19 cellular contexts compared by ENCODE assay signal in the genomic region with DNA sequence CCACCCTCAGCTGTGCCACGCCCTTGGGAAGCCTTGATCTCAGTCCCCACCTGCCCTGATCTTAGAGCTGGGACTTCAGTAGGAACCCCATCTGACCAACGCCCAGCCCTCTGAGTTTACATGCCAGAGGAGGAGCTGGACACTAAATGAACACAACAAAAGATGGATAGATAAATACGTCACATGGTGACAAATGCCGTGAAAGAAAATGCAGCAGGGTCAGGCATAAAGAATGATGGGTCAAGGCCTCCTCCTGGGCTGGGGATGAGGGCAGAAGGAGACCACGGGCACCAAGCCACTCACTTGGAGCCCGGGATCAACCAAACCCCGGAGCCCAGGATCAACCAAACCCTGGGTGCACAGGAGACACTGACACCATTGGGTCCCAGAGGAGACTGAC.
DNase-seq lines count a peak whose midpoint lies in the region; ATAC-seq, FAIRE-seq and TF ChIP-seq lines count a peak whose summit lies in the region.
"Had no signal": no experiment of that assay in that cellular context is flagged by ENCODE, and none has a peak within 500 bp of the region (broad histone marks: within the 10 kb centered on the region; RNA-seq: fewer than 3 reads in every experiment).

No MANE protein-coding gene starts in this region.

- no peaks in the 10 kb centered on the region for H3K9me3 Mint-ChIP-seq in activated naive CD4-positive, alpha-beta T cell treated with anti-CD3 and anti-CD28 coated beads, Interleukin-2, amount 10 ng/mL, durations not matched to agents 7 days and 5 days
- H3K9me3 Mint-ChIP-seq: CD4-positive, CD25-positive, alpha-beta regulatory T cell; CD8-positive, alpha-beta memory T cell; H9 had no signal

- TF ChIP-seq CTCF in RWPE2 (IDR thresholded peaks at IDR 0.05; ENCODE audit: poor library complexity, severe bottlenecking) = no peak
- no peak for TF ChIP-seq CTCF in kidney (IDR thresholded peaks at IDR 0.05; ENCODE audit: borderline replicate concordance, extremely low read depth, insufficient read depth)
- no peak for TF ChIP-seq CTCF in osteoblast (IDR thresholded peaks at IDR 0.05; ENCODE audit: extremely low read depth, low read depth, low read length)

- no peaks in the 10 kb centered on the region for H3K36me3 Mint-ChIP-seq in activated naive CD4-positive, alpha-beta T cell treated with anti-CD3 and anti-CD28 coated beads, Interleukin-2, amount 10 ng/mL, durations not matched to agents 7 days and 5 days
- H3K36me3 Mint-ChIP-seq: CD4-positive, CD25-positive, alpha-beta regulatory T cell; CD8-positive, alpha-beta memory T cell had no signal

- CTCF ChIA-PET in activated naive CD4-positive, alpha-beta T cell treated with anti-CD3 and anti-CD28 coated beads, Interleukin-2, amount 10 ng/mL, durations not matched to agents 7 days and 5 days (lab: Charles Lee) = no interaction called here

- H4K20me1 ChIP-seq in osteoblast (ENCODE audit: insufficient read depth, low read length) = no peaks in the 10 kb centered on the region

- no peaks in the 10 kb centered on the region for H3K4me1 Mint-ChIP-seq in activated naive CD4-positive, alpha-beta T cell treated with anti-CD3 and anti-CD28 coated beads, Interleukin-2, amount 10 ng/mL, durations not matched to agents 7 days and 5 days
- H3K4me1 Mint-ChIP-seq: CD4-positive, CD25-positive, alpha-beta regulatory T cell; CD8-positive, alpha-beta memory T cell had no signal

- H3K27ac ChIP-seq in RWPE2 (ENCODE audit: poor library complexity, severe bottlenecking) (no peak overlapping the region), kidney (ENCODE audit: low read depth in 2 of 2, low read length in 2 of 2) (no peak overlapping the region), osteoblast (ENCODE audit: low read depth, low read length) (no peak overlapping the region)

- H2AFZ ChIP-seq in osteoblast (ENCODE audit: low read length) = no peak overlapping the region

- H3K27me3 ChIP-seq in RWPE2 (ENCODE audit: insufficient read depth, poor library complexity, severe bottlenecking) = no peaks in the 10 kb centered on the region
- peaks cover 2% of the 10 kb centered on the region for H3K27me3 ChIP-seq in osteoblast (ENCODE audit: insufficient read depth, low read length)

- no peak overlapping the region for H3K4me3 ChIP-seq in RWPE2 (ENCODE audit: severe bottlenecking)
- H3K4me3 ChIP-seq in kidney (ENCODE audit: low read length in 2 of 2) = no peak overlapping the region
- H3K4me3 ChIP-seq in osteoblast (ENCODE audit: insufficient read depth, low read length) = no peak overlapping the region
- H3K4me3 ChIP-seq: GM12878 had no signal

- no peaks in the 10 kb centered on the region for H3K79me2 ChIP-seq in osteoblast (ENCODE audit: insufficient read depth, low read length)

- no peak for ATAC-seq in RWPE2 (ENCODE audit: low read depth)
- ATAC-seq: GM12878 had no signal

- peak; percentile 30 for DNase-seq in RWPE2 (ENCODE audit: low spot score)
- peak; percentile 33 for DNase-seq in kidney
- peak; percentile 83 for DNase-seq in osteoblast (ENCODE audit: insufficient read length, low spot score, missing footprints)
- DNase-seq in activated naive CD4-positive, alpha-beta T cell treated with anti-CD3 and anti-CD28 coated beads, Interleukin-2, amount 10 ng/mL, durations not matched to agents 7 days and 5 days = no peak
- DNase-seq in NCI-H774 (lab: John Stamatoyannopoulos, UW) = no peak
- no peak for DNase-seq in NCI-H446 treated with DMSO at 0.1 percent for 48 hours (lab: John Stamatoyannopoulos, UW)
- DNase-seq: BE2C; C1 segment of cervical spinal cord; CD4-positive, CD25-positive, alpha-beta regulatory T cell; CD8-positive, alpha-beta memory T cell; COR-L47; DMS 273 treated with DMSO at 0.1 percent for 48 hours; DMS53; DND-41; EL; H9 had no signal

- no peak for FAIRE-seq in kidney (lab: Jason Lieb, UNC)
- FAIRE-seq: GM12878, GM19239, H1 had no signal

- no peak overlapping the region for H3K27ac Mint-ChIP-seq in activated naive CD4-positive, alpha-beta T cell treated with anti-CD3 and anti-CD28 coated beads, Interleukin-2, amount 10 ng/mL, durations not matched to agents 7 days and 5 days
- H3K27ac Mint-ChIP-seq: CD4-positive, CD25-positive, alpha-beta regulatory T cell had no signal

- intact Hi-C loops in kidney (cut with DNase I) = no loop called here

- H3K27me3 Mint-ChIP-seq in activated naive CD4-positive, alpha-beta T cell treated with anti-CD3 and anti-CD28 coated beads, Interleukin-2, amount 10 ng/mL, durations not matched to agents 7 days and 5 days = peaks cover 21% of the 10 kb centered on the region

- H3K4me2 ChIP-seq in osteoblast (ENCODE audit: insufficient read depth, low read length) = no peak overlapping the region

- no peaks in the 10 kb centered on the region for H3K4me1 ChIP-seq in RWPE2 (ENCODE audit: insufficient read depth, poor library complexity, severe bottlenecking)
- no peaks in the 10 kb centered on the region for H3K4me1 ChIP-seq in kidney (ENCODE audit: control insufficient read depth in 1 of 2, insufficient read depth in 1 of 2, low read depth in 1 of 2, low read length in 2 of 2)
- no peaks in the 10 kb centered on the region for H3K4me1 ChIP-seq in osteoblast (ENCODE audit: insufficient read depth, low read length)
- H3K4me1 ChIP-seq: BE2C had no signal

- H3K9me3 ChIP-seq in RWPE2 (ENCODE audit: severe bottlenecking) = no peaks in the 10 kb centered on the region
- H3K9me3 ChIP-seq in kidney (ENCODE audit: control insufficient read depth in 1 of 2, low read length in 2 of 2) = no peaks in the 10 kb centered on the region
- H3K9me3 ChIP-seq in osteoblast (ENCODE audit: low read depth, low read length) = no peaks in the 10 kb centered on the region
- H3K9me3 ChIP-seq: BE2C had no signal

- H3K36me3 ChIP-seq in RWPE2 (ENCODE audit: low read depth) = no peaks in the 10 kb centered on the region
- no peaks in the 10 kb centered on the region for H3K36me3 ChIP-seq in kidney (ENCODE audit: control insufficient read depth in 1 of 2, insufficient read depth in 2 of 2, low read length in 2 of 2)
- H3K36me3 ChIP-seq in osteoblast (ENCODE audit: insufficient read depth, low read length) = no peaks in the 10 kb centered on the region
- H3K36me3 ChIP-seq: BE2C had no signal

- no peak overlapping the region for H3K4me3 Mint-ChIP-seq in activated naive CD4-positive, alpha-beta T cell treated with anti-CD3 and anti-CD28 coated beads, Interleukin-2, amount 10 ng/mL, durations not matched to agents 7 days and 5 days
- H3K4me3 Mint-ChIP-seq: CD4-positive, CD25-positive, alpha-beta regulatory T cell; CD8-positive, alpha-beta memory T cell; H9 had no signal

- H3K9ac ChIP-seq in kidney (ENCODE audit: low read length in 2 of 2) = no peak overlapping the region

Comparison
In these comparisons a context has a peak if more than half of its experiments do, and no peak if none do; other contexts are left out.
1. DNase-seq: peak in RWPE2 (single experiment), kidney (single experiment) and osteoblast (single experiment); none in activated naive CD4-positive, alpha-beta T cell treated with anti-CD3 and anti-CD28 coated beads, Interleukin-2, amount 10 ng/mL, durations not matched to agents 7 days and 5 days (single experiment), NCI-H774 (single experiment) and NCI-H446 treated with DMSO at 0.1 percent for 48 hours (single experiment).